ENCODE assay signal across 26 cellular contexts in the genomic region with DNA sequence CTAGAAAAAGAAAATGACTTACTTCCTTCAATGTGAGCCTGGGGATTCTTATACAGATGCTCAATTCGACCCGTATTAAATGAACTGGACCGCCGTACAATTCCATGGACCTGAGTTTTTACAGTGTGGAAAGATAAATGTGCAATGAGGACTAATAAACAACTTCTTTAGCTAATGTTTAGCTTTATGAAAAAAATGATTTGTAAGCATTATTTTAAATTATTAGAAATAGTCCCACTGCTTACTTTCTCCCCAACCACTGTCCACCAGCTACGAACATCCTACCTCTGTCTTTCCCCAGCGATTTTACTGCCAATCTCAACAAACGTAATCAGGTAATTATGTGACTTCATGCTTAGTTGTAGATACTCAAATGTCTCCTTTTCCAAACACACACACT.
"Had no signal": no experiment of that assay in that cellular context is flagged by ENCODE, and none has a peak within 500 bp of the region (broad histone marks: within the 10 kb centered on the region; RNA-seq: fewer than 3 reads in every experiment).

No MANE protein-coding gene starts in this region.

- H3K9me3 Mint-ChIP-seq: activated CD4-positive, alpha-beta memory T cell treated with anti-CD3 and anti-CD28 coated beads for 36 hours; activated naive CD4-positive, alpha-beta T cell treated with anti-CD3 and anti-CD28 coated beads, Interleukin-2, amount 10 ng/mL, durations not matched to agents 7 days and 5 days; activated naive CD8-positive, alpha-beta T cell treated with anti-CD3 and anti-CD28 coated beads, Interleukin-2, amount 10 ng/mL, durations not matched to agents 7 days and 5 days; activated T-cell treated with anti-CD3 and anti-CD28 coated beads, Interleukin-2, amount 50 U/mL, for 24 hours; activated T-cell treated with anti-CD3 and anti-CD28 coated beads, Interleukin-2, amount 50 U/mL, for 72 hours; dendritic cell treated with granulocyte-macrophage colony-stimulating factor and Interleukin-4, amounts not matched to agents 40 ng/mL and 50 ng/mL, for 4 days; endodermal cell had no signal

- H3K4me1 Mint-ChIP-seq: activated naive CD4-positive, alpha-beta T cell treated with anti-CD3 and anti-CD28 coated beads, Interleukin-2, amount 10 ng/mL, durations not matched to agents 7 days and 5 days; activated naive CD8-positive, alpha-beta T cell treated with anti-CD3 and anti-CD28 coated beads, Interleukin-2, amount 10 ng/mL, durations not matched to agents 7 days and 5 days had no signal

- DNase-seq: activated CD4-positive, alpha-beta memory T cell treated with anti-CD3 and anti-CD28 coated beads for 36 hours; activated CD4-positive, alpha-beta T cell treated with anti-CD3 and anti-CD28 coated beads for 36 hours; activated CD4-positive, alpha-beta T cell treated with anti-CD3 and anti-CD28 coated beads, Interleukin-2, amount 10 ng/mL, durations not matched to agents 24 days and 14 days; activated CD4-positive, CD25-positive, alpha-beta regulatory T cell; activated CD4-positive, CD25-positive, alpha-beta regulatory T cell treated with anti-CD3 and anti-CD28 coated beads, Interleukin-2, amount 50 U/mL, for 72 hours; activated CD8-positive, alpha-beta memory T cell treated with anti-CD3 and anti-CD28 coated beads, Interleukin-2, amount 10 ng/mL, durations not matched to agents 7 days and 5 days; activated CD8-positive, alpha-beta memory T cell treated with anti-CD3 and anti-CD28 coated beads, Interleukin-2, amount 50 U/mL, for 48 hours; activated CD8-positive, alpha-beta T cell treated with anti-CD3 and anti-CD28 coated beads, Interleukin-2, amount 10 ng/mL, durations not matched to agents 7 days and 5 days; activated gamma-delta T cell; activated naive CD4-positive, alpha-beta T cell; activated naive CD4-positive, alpha-beta T cell treated with anti-CD3 and anti-CD28 coated beads, Interleukin-2, amount 10 ng/mL, durations not matched to agents 7 days and 5 days; activated naive CD8-positive, alpha-beta T cell treated with anti-CD3 and anti-CD28 coated beads, Interleukin-2, amount 10 ng/mL, durations not matched to agents 7 days and 5 days; activated T-cell treated with anti-CD3 and anti-CD28 coated beads for 4 hours; activated T-cell treated with anti-CD3 and anti-CD28 coated beads, Interleukin-2, amount 50 U/mL, for 24 hours; activated T-cell treated with anti-CD3 and anti-CD28 coated beads, Interleukin-2, amount 50 U/mL, for 72 hours; colonic mucosa; dorsolateral prefrontal cortex; effector memory CD4-positive, alpha-beta T cell; endodermal cell; foreskin keratinocyte; gastrocnemius medialis; heart right ventricle; T-helper 2 cell had no signal

- H3K27me3 ChIP-seq: body of pancreas, colonic mucosa, dorsolateral prefrontal cortex, esophagus muscularis mucosa, foreskin keratinocyte, gastrocnemius medialis, heart right ventricle had no signal

- H3K27ac ChIP-seq: colonic mucosa, dorsolateral prefrontal cortex, esophagus muscularis mucosa, foreskin keratinocyte, gastrocnemius medialis, heart right ventricle had no signal

- H3K9me3 ChIP-seq: body of pancreas, colonic mucosa, esophagus muscularis mucosa, gastrocnemius medialis, heart right ventricle had no signal

- H3K4me1 ChIP-seq: colonic mucosa, esophagus muscularis mucosa, foreskin keratinocyte, gastrocnemius medialis, heart right ventricle had no signal

- H3K36me3 ChIP-seq: colonic mucosa, esophagus muscularis mucosa, gastrocnemius medialis, heart right ventricle had no signal

- H3K4me3 ChIP-seq: body of pancreas, colonic mucosa, dorsolateral prefrontal cortex, esophagus muscularis mucosa, gastrocnemius medialis, heart right ventricle had no signal

- H3K4me3 Mint-ChIP-seq: activated CD4-positive, alpha-beta memory T cell treated with anti-CD3 and anti-CD28 coated beads for 36 hours; activated CD4-positive, alpha-beta T cell treated with anti-CD3 and anti-CD28 coated beads for 36 hours; activated CD4-positive, alpha-beta T cell treated with anti-CD3 and anti-CD28 coated beads, Interleukin-2, amount 10 ng/mL, durations not matched to agents 24 days and 14 days; activated CD8-positive, alpha-beta memory T cell treated with anti-CD3 and anti-CD28 coated beads, Interleukin-2, amount 10 ng/mL, durations not matched to agents 7 days and 5 days; activated CD8-positive, alpha-beta T cell treated with anti-CD3 and anti-CD28 coated beads, Interleukin-2, amount 10 ng/mL, durations not matched to agents 7 days and 5 days; activated naive CD4-positive, alpha-beta T cell treated with anti-CD3 and anti-CD28 coated beads, Interleukin-2, amount 10 ng/mL, durations not matched to agents 7 days and 5 days; activated naive CD8-positive, alpha-beta T cell treated with anti-CD3 and anti-CD28 coated beads, Interleukin-2, amount 10 ng/mL, durations not matched to agents 7 days and 5 days; activated T-cell treated with anti-CD3 and anti-CD28 coated beads, Interleukin-2, amount 50 U/mL, for 24 hours; activated T-cell treated with anti-CD3 and anti-CD28 coated beads, Interleukin-2, amount 50 U/mL, for 72 hours; dendritic cell treated with granulocyte-macrophage colony-stimulating factor and Interleukin-4, amounts not matched to agents 40 ng/mL and 50 ng/mL, for 4 days; endodermal cell had no signal

- H3K27ac Mint-ChIP-seq: activated CD4-positive, alpha-beta memory T cell treated with anti-CD3 and anti-CD28 coated beads for 36 hours; activated CD4-positive, alpha-beta T cell treated with anti-CD3 and anti-CD28 coated beads for 36 hours; activated CD4-positive, alpha-beta T cell treated with anti-CD3 and anti-CD28 coated beads, Interleukin-2, amount 10 ng/mL, durations not matched to agents 24 days and 14 days; activated CD8-positive, alpha-beta memory T cell treated with anti-CD3 and anti-CD28 coated beads, Interleukin-2, amount 10 ng/mL, durations not matched to agents 7 days and 5 days; activated CD8-positive, alpha-beta T cell treated with anti-CD3 and anti-CD28 coated beads, Interleukin-2, amount 10 ng/mL, durations not matched to agents 7 days and 5 days; activated naive CD4-positive, alpha-beta T cell treated with anti-CD3 and anti-CD28 coated beads, Interleukin-2, amount 10 ng/mL, durations not matched to agents 7 days and 5 days; activated naive CD8-positive, alpha-beta T cell treated with anti-CD3 and anti-CD28 coated beads, Interleukin-2, amount 10 ng/mL, durations not matched to agents 7 days and 5 days; activated T-cell treated with anti-CD3 and anti-CD28 coated beads, Interleukin-2, amount 50 U/mL, for 24 hours; activated T-cell treated with anti-CD3 and anti-CD28 coated beads, Interleukin-2, amount 50 U/mL, for 72 hours; dendritic cell treated with granulocyte-macrophage colony-stimulating factor and Interleukin-4, amounts not matched to agents 40 ng/mL and 50 ng/mL, for 4 days; endodermal cell had no signal

- H3K27me3 Mint-ChIP-seq: activated naive CD4-positive, alpha-beta T cell treated with anti-CD3 and anti-CD28 coated beads, Interleukin-2, amount 10 ng/mL, durations not matched to agents 7 days and 5 days; activated naive CD8-positive, alpha-beta T cell treated with anti-CD3 and anti-CD28 coated beads, Interleukin-2, amount 10 ng/mL, durations not matched to agents 7 days and 5 days; activated T-cell treated with anti-CD3 and anti-CD28 coated beads, Interleukin-2, amount 50 U/mL, for 24 hours; dendritic cell treated with granulocyte-macrophage colony-stimulating factor and Interleukin-4, amounts not matched to agents 40 ng/mL and 50 ng/mL, for 4 days had no signal
